21 cellular contexts compared by ENCODE assay signal in the genomic region with DNA sequence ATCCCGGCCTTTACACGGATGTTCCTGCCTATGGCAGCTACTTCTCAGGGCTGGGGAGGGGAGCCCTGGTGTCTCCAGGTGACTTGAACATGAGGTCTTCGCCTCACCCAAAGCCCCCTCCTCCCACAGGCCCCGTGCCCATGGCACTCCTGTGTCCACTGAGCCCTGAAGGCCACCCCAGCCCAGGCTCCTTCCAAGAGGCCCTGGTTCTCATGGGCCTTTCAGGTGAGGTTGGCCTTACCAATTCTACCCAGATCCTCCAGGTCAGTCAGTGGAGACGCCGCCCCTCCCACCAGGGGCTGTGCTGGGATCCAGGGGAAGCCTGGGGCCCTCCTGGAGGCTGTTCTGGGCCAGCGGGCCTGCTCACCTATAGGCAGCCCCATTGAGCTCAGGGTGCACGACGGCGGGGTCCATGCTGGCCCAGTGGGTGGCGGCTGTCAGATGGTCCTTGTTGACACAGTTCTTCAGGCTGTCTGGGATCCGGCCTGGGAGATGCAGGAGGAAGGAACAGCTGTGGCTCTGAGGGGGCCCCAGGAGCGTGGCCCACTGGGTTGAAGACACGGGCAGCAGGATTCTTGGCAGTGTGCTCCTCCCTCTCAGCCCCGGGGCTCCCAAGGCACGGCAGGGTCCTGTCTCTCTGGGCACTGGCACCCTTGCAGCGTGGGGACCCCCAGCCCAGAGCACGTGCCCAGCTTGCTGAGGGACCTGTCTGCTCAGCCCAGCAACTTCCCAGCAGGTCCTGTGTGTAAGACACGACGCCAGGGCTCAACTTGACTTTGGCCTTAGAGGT. TPM values are rescaled to one million over a fixed set of nuclear protein-coding genes. Genes with fewer than 3 reads are reported as not detected.
DNase-seq lines count a peak whose midpoint lies in the region; ATAC-seq, FAIRE-seq and TF ChIP-seq lines count a peak whose summit lies in the region.
"Had no signal": no experiment of that assay in that cellular context is flagged by ENCODE, and none has a peak within 500 bp of the region (broad histone marks: within the 10 kb centered on the region; RNA-seq: fewer than 3 reads in every experiment).

No MANE protein-coding gene starts in this region.

- intact Hi-C loops in esophagus squamous epithelium (cut with DNase I), result no loop called here
- intact Hi-C loops in tibial artery (cut with DNase I; ENCODE audit: low total_unique reads), result no loop called here

- H2BK12ac ChIP-seq in neuronal stem cell (ENCODE audit: low read length), result no peak overlapping the region

- peak overlapping the region; percentile 11 for H3K18ac ChIP-seq in neuronal stem cell (ENCODE audit: low read length)

- H3K27me3 ChIP-seq in Peyer's patch (no peaks in the 10 kb centered on the region), esophagus squamous epithelium (no peaks in the 10 kb centered on the region), neuronal stem cell (ENCODE audit: control insufficient read depth in 3 of 3, insufficient read depth in 3 of 3, low read depth in 1 of 3, low read length in 3 of 3) (no peaks in the 10 kb centered on the region), tibial artery (no peaks in the 10 kb centered on the region)
- H3K27me3 ChIP-seq: gastrocnemius medialis had no signal

- H3K9me3 ChIP-seq in Peyer's patch (no peaks in the 10 kb centered on the region), esophagus squamous epithelium (no peaks in the 10 kb centered on the region), neuronal stem cell (replicated peaks in 1 of 2; ENCODE audit: control insufficient read depth in 2 of 2, insufficient read depth in 1 of 2, low read depth in 1 of 2, low read length in 2 of 2) (no peaks in the 10 kb centered on the region), tibial artery (no peaks in the 10 kb centered on the region)
- H3K9me3 ChIP-seq: Caco-2, gastrocnemius medialis had no signal

- 100% methylated on average over 1 of the region's 20 CpGs; no CpG with 5 or more reads in 1 of the 2 donors for WGBS in esophagus squamous epithelium, 2 donors
- WGBS in neuronal stem cell (ENCODE audit: extremely low coverage in 2 of 2, insufficient read length in 2 of 2, insufficient replicate concordance in 1 of 2), 2 donors, result no CpG with 5 or more reads among the region's 20 CpGs

- DNase-seq in Peyer's patch (no peak), esophagus squamous epithelium (lab: John Stamatoyannopoulos, UW) (no peak), neuronal stem cell (ENCODE audit: low spot score) (no peak), tibial artery (no peak), COLO829 (ENCODE audit: low spot score) (no peak), GM12891 (ENCODE audit: insufficient read length, low spot score) (no peak)
- DNase-seq: activated CD4-positive, CD25-positive, alpha-beta regulatory T cell treated with anti-CD3 and anti-CD28 coated beads, Interleukin-2, amount 50 U/mL, for 72 hours; activated naive CD8-positive, alpha-beta T cell treated with anti-CD3 and anti-CD28 coated beads, Interleukin-2, amount 50 U/mL, for 24 hours; Caco-2; dermis blood vessel endothelial cell; NCI-H2029; occipital lobe; stimulated activated CD4-positive, alpha-beta T cell treated with anti-CD3 and anti-CD28 coated beads, Interleukin-4, amount 100 ng/mL, for 4 hours; T-helper 9 cell had no signal

- H3K4me2 ChIP-seq in neuronal stem cell (ENCODE audit: insufficient read depth, low read length, poor library complexity, severe bottlenecking), result no peak overlapping the region

- no peak overlapping the region for H2BK120ac ChIP-seq in neuronal stem cell (ENCODE audit: low read depth, low read length)

- H3K9ac ChIP-seq in neuronal stem cell (ENCODE audit: low read depth, low read length, poor library complexity), result no peak overlapping the region

- H2BK15ac ChIP-seq in neuronal stem cell (ENCODE audit: low read length), result no peak overlapping the region

- H3K23ac ChIP-seq in neuronal stem cell (ENCODE audit: low read depth, low read length, poor library complexity), result no peak overlapping the region

- no peak overlapping the region for H3K4me3 ChIP-seq in Peyer's patch
- H3K4me3 ChIP-seq in esophagus squamous epithelium, result no peak overlapping the region
- H3K4me3 ChIP-seq in neuronal stem cell (ENCODE audit: low read length in 2 of 2), result no peak overlapping the region
- no peak overlapping the region for H3K4me3 ChIP-seq in tibial artery
- H3K4me3 ChIP-seq: gastrocnemius medialis, skin epidermis had no signal

- no peak for FAIRE-seq in GM12891 (lab: Jason Lieb, UNC)
- FAIRE-seq: bronchial epithelial cell, RCC 7860 had no signal

- H3K14ac ChIP-seq in neuronal stem cell (ENCODE audit: low read length), result no peak overlapping the region

- H3K4ac ChIP-seq in neuronal stem cell (ENCODE audit: low read length), result no peak overlapping the region

- no peak for TF ChIP-seq CTCF in Peyer's patch (IDR thresholded peaks at IDR 0.05)
- TF ChIP-seq CTCF in esophagus squamous epithelium (IDR thresholded peaks at IDR 0.05), result no peak
- no peak for TF ChIP-seq CTCF in tibial artery (IDR thresholded peaks at IDR 0.05)

- ATAC-seq in HG02763 (IDR thresholded peaks at IDR 0.05; ENCODE audit: unreplicated experiment), result no peak
- ATAC-seq: activated naive CD8-positive, alpha-beta T cell treated with anti-CD3 and anti-CD28 coated beads, Interleukin-2, amount 50 U/mL, for 24 hours; left lobe of liver; SK-N-SH treated with all-trans-retinoic acid at 6 μM for 48 hours had no signal

- H4K91ac ChIP-seq in neuronal stem cell (ENCODE audit: low read depth, low read length, poor library complexity), result no peak overlapping the region

- H4K8ac ChIP-seq in neuronal stem cell (ENCODE audit: low read depth, low read length), result no peak overlapping the region

- no peak overlapping the region for H2BK5ac ChIP-seq in neuronal stem cell (ENCODE audit: low read length)

- no peak overlapping the region for H2AFZ ChIP-seq in neuronal stem cell (ENCODE audit: low read length)

- H2AK5ac ChIP-seq in neuronal stem cell (ENCODE audit: low read depth, low read length), result no peak overlapping the region

- H3K79me1 ChIP-seq in neuronal stem cell (ENCODE audit: low read depth, low read length), result peaks cover 24% of the 10 kb centered on the region

- H3K27ac ChIP-seq in Peyer's patch (peak overlapping the region in 3 of 4 donors; percentile 25 to 55 (median 33)), esophagus squamous epithelium (peak overlapping the region; percentile 61 to 78 (median 77)), neuronal stem cell (replicated peaks; ENCODE audit: low read length) (no peak overlapping the region), tibial artery (peak overlapping the region; percentile 55 to 75)

- H3K36me3 ChIP-seq in Peyer's patch (peaks cover 0 to 58% (median 0%) of the 10 kb centered on the region in 3 donors), esophagus squamous epithelium (peaks cover 16 to 74% (median 44%) of the 10 kb centered on the region in 3 donors), neuronal stem cell (replicated peaks in 1 of 2; ENCODE audit: control insufficient read depth in 2 of 2, insufficient read depth in 2 of 2, low read length in 2 of 2) (peaks cover 51 to 73% of the 10 kb centered on the region in 2 donors), tibial artery (peaks cover 38 to 61% (median 50%) of the 10 kb centered on the region in 3 donors)

- TF ChIP-seq POLR2A in Peyer's patch (IDR thresholded peaks at IDR 0.05) (no peak), esophagus squamous epithelium (IDR thresholded peaks at IDR 0.05) (no peak), GM12891 (IDR thresholded peaks at IDR 0.05; ENCODE audit: low read depth, low read length) (no peak)

- peaks cover 6 to 56% (median 25%) of the 10 kb centered on the region in 4 donors for H3K4me1 ChIP-seq in Peyer's patch
- peaks cover 83 to 100% (median 86%) of the 10 kb centered on the region in 3 donors for H3K4me1 ChIP-seq in esophagus squamous epithelium
- peaks cover 0 to 16% of the 10 kb centered on the region in 2 donors for H3K4me1 ChIP-seq in neuronal stem cell (ENCODE audit: control insufficient read depth in 2 of 2, insufficient read depth in 1 of 2, low read depth in 1 of 2, low read length in 2 of 2)
- peaks cover 10 to 48% (median 46%) of the 10 kb centered on the region in 4 donors for H3K4me1 ChIP-seq in tibial artery
- H3K4me1 ChIP-seq: Caco-2 had no signal

TF ChIP-seq in GM12891, 5 proteins besides CTCF, POLR2A, EP300 and RAD21:
- TF ChIP-seq POU2F2 (IDR thresholded peaks at IDR 0.05; ENCODE audit: low read depth, low read length) (no peak), POLR2AphosphoS5 (IDR thresholded peaks at IDR 0.05; ENCODE audit: low read depth, low read length) (no peak), PAX5 (IDR thresholded peaks at IDR 0.05; ENCODE audit: insufficient read depth, low read length, severe bottlenecking) (no peak)

RNA-seq across cellular contexts. Expression of a gene that starts 36.2 kb away (rescaled TPM):
- 100 to 1,000 TPM; 245 to 371 (median 288) TPM for total RNA-seq in Peyer's patch
- 100 to 1,000 TPM in 3 of 4 donors, 10 to 100 TPM in 1; 72.2 to 121 (median 113) TPM for total RNA-seq in esophagus squamous epithelium
- 151 TPM for polyA plus RNA-seq in neuronal stem cell (2013, experiment 1 of 2)
- 149 TPM for polyA plus RNA-seq in neuronal stem cell (2013, experiment 2 of 2)
- polyA plus RNA-seq in GM12891 (2012; ENCODE audit: low read depth, missing spikeins), result 97.8 TPM

RNA-seq across cellular contexts. Expression of a gene that starts 40.4 kb away (rescaled TPM):
- total RNA-seq in Peyer's patch (100 to 1,000 TPM in 3 of 4 donors, 10 to 100 TPM in 1; 64.3 to 519 (median 165) TPM), esophagus squamous epithelium (10 to 100 TPM; 14.5 to 53.4 (median 21.3) TPM)
- 5.9 TPM for polyA plus RNA-seq in neuronal stem cell (2013, experiment 1 of 2)
- 5.8 TPM for polyA plus RNA-seq in neuronal stem cell (2013, experiment 2 of 2)
- 2.4 TPM for polyA plus RNA-seq in GM12891 (2012; ENCODE audit: low read depth, missing spikeins)
